8 cellular contexts compared by ENCODE assay signal in the genomic region with DNA sequence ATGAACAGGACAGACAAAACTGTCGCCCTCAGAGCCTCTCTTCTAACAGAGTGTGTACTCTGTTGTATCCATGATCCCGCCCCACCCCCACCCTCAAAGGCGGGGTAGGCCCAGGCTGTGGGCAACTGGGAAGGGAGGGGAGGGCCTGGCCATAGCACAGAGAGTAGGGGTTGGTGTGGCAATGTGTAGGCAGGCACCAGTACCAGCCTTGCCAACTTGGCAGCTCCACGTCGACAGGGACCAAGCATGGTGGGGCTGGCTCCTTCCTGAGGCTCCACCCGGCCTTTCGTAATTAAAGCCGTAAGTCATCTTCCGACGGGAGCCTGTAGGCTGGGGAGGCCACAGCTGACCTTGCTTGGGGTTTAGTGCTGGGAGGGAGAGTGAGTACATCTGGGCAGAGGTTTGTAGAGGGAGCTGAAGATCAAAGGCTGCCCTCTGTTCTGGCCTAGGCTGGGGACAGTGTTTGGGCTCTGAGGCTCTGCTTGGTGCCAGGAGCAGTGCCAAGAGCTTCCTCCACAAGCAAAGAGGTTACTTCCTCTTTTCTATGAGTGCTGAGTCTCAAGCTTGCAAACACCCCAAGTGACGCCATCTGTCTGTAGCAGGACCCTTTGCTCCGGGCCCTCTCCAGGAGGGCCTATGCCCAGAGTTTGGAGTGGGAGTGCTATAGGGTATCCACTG.
DNase-seq lines count a peak whose midpoint lies in the region; ATAC-seq and TF ChIP-seq lines count a peak whose summit lies in the region.

No MANE protein-coding gene starts in this region.

- no peaks in the 10 kb centered on the region for H3K27me3 ChIP-seq in testis

- H3K9me3 ChIP-seq in testis: no peaks in the 10 kb centered on the region

- peak overlapping the region; percentile 12 to 62 for H3K27ac ChIP-seq in testis

- H3K36me3 ChIP-seq in testis (ENCODE audit: low read depth, missing control alignments): no peaks in the 10 kb centered on the region

- intact Hi-C loops in testis (cut with DNase I; ENCODE audit: low total_unique reads): no loop called here

- whole genome bisulfite sequencing in testis, 2 donors: 62 to 67% methylated on average over 12 of the region's 12 CpGs

- TF ChIP-seq POLR2A in testis (IDR thresholded peaks at IDR 0.05): no peak

- no peak for TF ChIP-seq CTCF in testis (IDR thresholded peaks at IDR 0.05)

- DNase-seq in HUDEP-2 (lab: John Stamatoyannopoulos, UW; ENCODE audit: unreplicated experiment in 76 of 76) (peak in 51 of 76 experiments; percentile 7 to 61 (median 27)), amniotic epithelial cell (ENCODE audit: low read depth) (peak; percentile 75), left kidney (ENCODE audit: low read depth, low spot score) (peak; percentile 79), testis (peak; percentile 34), HuH-7.5 (ENCODE audit: low spot score) (no peak), LoVo (ENCODE audit: low spot score) (no peak)

- peaks cover 18% of the 10 kb centered on the region for H3K4me1 ChIP-seq in testis

- no peak for ATAC-seq in HG02981 (IDR thresholded peaks at IDR 0.05; ENCODE audit: unreplicated experiment)
- ATAC-seq in HG02642 (IDR thresholded peaks at IDR 0.05; ENCODE audit: poor library complexity, unreplicated experiment): no peak

- no peak overlapping the region for H3K4me3 ChIP-seq in testis

Comparison
In these comparisons a context has a peak if more than half of its experiments do, and no peak if none do; other contexts are left out.
1. DNase-seq: peak in HUDEP-2 (51 of 76), amniotic epithelial cell (single experiment), left kidney (single experiment) and testis (single experiment); none in HuH-7.5 (single experiment) and LoVo (single experiment).